Comparison of ENCODE assay signal across 7 cellular contexts in genomic region chrX:139342594-139342991, GRCh38.
DNase-seq lines count a peak whose midpoint lies in the region; FAIRE-seq and TF ChIP-seq lines count a peak whose summit lies in the region.
"Not testable (repeated sequence)": the region's sequence is repeated elsewhere in the genome, so short reads cannot be mapped to it uniquely, and the experiment has no call there.

No MANE protein-coding gene starts in this region.

- peak overlapping the region; percentile 34 for H2AFZ ChIP-seq in neuronal stem cell (ENCODE audit: low read length)

- H3K23ac ChIP-seq in neuronal stem cell (ENCODE audit: low read depth, low read length, poor library complexity), result not testable (repeated sequence)

- WGBS in neuronal stem cell (ENCODE audit: extremely low coverage in 2 of 2, insufficient read length in 2 of 2, insufficient replicate concordance in 1 of 2), 2 donors, result no CpG with 5 or more reads among the region's 4 CpGs

- not testable (repeated sequence) for H2BK12ac ChIP-seq in neuronal stem cell (ENCODE audit: low read length)

- H3K9me3 ChIP-seq in HUES48 (ENCODE audit: control insufficient read depth, insufficient read depth, low read length); neuronal stem cell (replicated peaks in 1 of 2; ENCODE audit: control insufficient read depth in 2 of 2, insufficient read depth in 1 of 2, low read depth in 1 of 2, low read length in 2 of 2): not testable (repeated sequence)

- not testable (repeated sequence) for H2BK120ac ChIP-seq in neuronal stem cell (ENCODE audit: low read depth, low read length)

- H3K79me1 ChIP-seq in neuronal stem cell (ENCODE audit: low read depth, low read length), result not testable (repeated sequence)

- H2BK5ac ChIP-seq in neuronal stem cell (ENCODE audit: low read length), result not testable (repeated sequence)

- peak overlapping the region; percentile 3 for H3K9ac ChIP-seq in HUES48 (ENCODE audit: low read depth, low read length)
- H3K9ac ChIP-seq in neuronal stem cell (ENCODE audit: low read depth, low read length, poor library complexity), result not testable (repeated sequence)

- not testable (repeated sequence) for H2AK5ac ChIP-seq in neuronal stem cell (ENCODE audit: low read depth, low read length)

- H3K18ac ChIP-seq in neuronal stem cell (ENCODE audit: low read length), result not testable (repeated sequence)

- H2BK15ac ChIP-seq in neuronal stem cell (ENCODE audit: low read length), result not testable (repeated sequence)

- not testable (repeated sequence) for H4K8ac ChIP-seq in neuronal stem cell (ENCODE audit: low read depth, low read length)

- not testable (repeated sequence) for H3K4ac ChIP-seq in neuronal stem cell (ENCODE audit: low read length)

- TF ChIP-seq CTCF in bronchial epithelial cell (IDR thresholded peaks at IDR 0.05; ENCODE audit: insufficient read depth, low read length, severe bottlenecking), result not testable (repeated sequence)

- H3K4me3 ChIP-seq in HUES48 (ENCODE audit: low read depth, low read length), result peak overlapping the region; percentile 7; the same call in 1 of the 2 replicates
- not testable (repeated sequence) for H3K4me3 ChIP-seq in bronchial epithelial cell (ENCODE audit: low read depth, low read length); neuronal stem cell (ENCODE audit: low read length in 2 of 2)

- not testable (repeated sequence) for H3K36me3 ChIP-seq in HUES48 (ENCODE audit: control insufficient read depth, insufficient read depth, low read length); bronchial epithelial cell (ENCODE audit: control insufficient read depth, insufficient read depth, low read length); neuronal stem cell (replicated peaks in 1 of 2; ENCODE audit: control insufficient read depth in 2 of 2, insufficient read depth in 2 of 2, low read length in 2 of 2)

- not testable (repeated sequence) for H3K4me2 ChIP-seq in neuronal stem cell (ENCODE audit: insufficient read depth, low read length, poor library complexity, severe bottlenecking)

- not testable (repeated sequence) for H3K27me3 ChIP-seq in HUES48 (ENCODE audit: control insufficient read depth, insufficient read depth, low read length); bronchial epithelial cell (ENCODE audit: control insufficient read depth, insufficient read depth, low read length); neuronal stem cell (ENCODE audit: control insufficient read depth in 3 of 3, insufficient read depth in 3 of 3, low read depth in 1 of 3, low read length in 3 of 3)

- DNase-seq in DMS153 (lab: John Stamatoyannopoulos, UW) (peak; percentile 15), NCI-H524 treated with DMSO at 0.1 percent for 48 hours (lab: John Stamatoyannopoulos, UW) (peak; percentile 39), SK-N-DZ (ENCODE audit: low spot score) (peak; percentile 64), bronchial epithelial cell (ENCODE audit: low read depth) (peak; percentile 1), iPS DF 19.7 (ENCODE audit: low read depth, low spot score) (peak; percentile 5), neuronal stem cell (ENCODE audit: low spot score) (peak; percentile 21)

- peaks cover 35% of the 10 kb centered on the region for H3K4me1 ChIP-seq in HUES48 (ENCODE audit: control insufficient read depth, insufficient read depth, low read length)
- H3K4me1 ChIP-seq in neuronal stem cell (ENCODE audit: control insufficient read depth in 2 of 2, insufficient read depth in 1 of 2, low read depth in 1 of 2, low read length in 2 of 2), result not testable (repeated sequence)

- peak overlapping the region; percentile 87 for H3K27ac ChIP-seq in HUES48 (ENCODE audit: low read depth, low read length)
- not testable (repeated sequence) for H3K27ac ChIP-seq in neuronal stem cell (replicated peaks; ENCODE audit: low read length)

- not testable (repeated sequence) for H4K91ac ChIP-seq in neuronal stem cell (ENCODE audit: low read depth, low read length, poor library complexity)

- not testable (repeated sequence) for H3K14ac ChIP-seq in neuronal stem cell (ENCODE audit: low read length)

- not testable (repeated sequence) for FAIRE-seq in bronchial epithelial cell (lab: Jason Lieb, UNC)

Comparison
In these comparisons a context has a peak if more than half of its experiments do, and no peak if none do; other contexts are left out.
1. DNase-seq: peak in every context shown above with its lines; median percentile 64 in SK-N-DZ; 39 in NCI-H524 treated with DMSO at 0.1 percent for 48 hours; 21 in neuronal stem cell; 15 in DMS153; 5 in iPS DF 19.7; 1 in bronchial epithelial cell.